8 cellular contexts compared by ENCODE assay signal in the genomic region with DNA sequence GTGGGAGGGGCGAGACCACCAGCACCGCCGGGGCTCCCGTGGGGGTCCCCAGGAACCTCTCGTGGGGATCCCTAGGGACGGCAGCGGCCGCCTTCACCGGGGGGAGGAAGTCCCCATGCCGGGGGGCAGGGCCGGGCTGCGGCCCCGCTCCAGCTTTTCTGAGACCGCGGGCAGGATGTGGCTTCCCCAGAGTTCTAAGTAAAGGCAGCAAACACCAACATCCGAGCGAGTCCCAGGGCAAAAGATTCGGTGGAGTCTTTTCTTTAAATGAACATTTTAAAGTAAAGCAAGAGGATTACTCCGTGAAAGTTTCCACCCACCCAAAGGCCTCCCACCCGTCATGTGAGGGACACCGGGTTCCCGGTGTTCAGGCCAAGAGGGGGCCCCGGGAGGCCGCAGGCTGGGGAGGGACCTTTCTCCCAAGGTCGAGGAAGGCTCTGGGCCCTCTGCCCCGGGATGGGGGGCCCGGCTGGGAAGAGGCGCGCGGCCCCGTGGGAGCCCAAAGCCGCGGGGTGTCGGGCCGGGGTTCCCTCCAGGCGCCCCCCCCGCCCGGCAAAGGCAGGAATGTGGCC. TPM values are rescaled to one million over a fixed set of nuclear protein-coding genes. Genes with fewer than 3 reads are reported as not detected.
DNase-seq lines count a peak whose midpoint lies in the region; TF ChIP-seq lines count a peak whose summit lies in the region.

No MANE protein-coding gene starts in this region.

- no peak for TF ChIP-seq CTCF in testis (IDR thresholded peaks at IDR 0.05)

- H3K27me3 ChIP-seq in ACC112 (ENCODE audit: insufficient read depth, low read length), result 0 out of 2 replicates have a peak, but pooled peaks cover 3% of the 10 kb centered on the region
- no peaks in the 10 kb centered on the region for H3K27me3 ChIP-seq in HAP-1 (ENCODE audit: low read depth)
- no peaks in the 10 kb centered on the region for H3K27me3 ChIP-seq in effector memory CD4-positive, alpha-beta T cell (replicated peaks; ENCODE audit: control insufficient read depth, insufficient read depth, low read length, poor library complexity, severe bottlenecking)
- no peaks in the 10 kb centered on the region for H3K27me3 ChIP-seq in testis

- WGBS in testis, 2 donors, result 1 to 4% methylated on average over 24 to 28 of the region's 38 CpGs

- TF ChIP-seq POLR2A in testis (IDR thresholded peaks at IDR 0.05), result no peak

- H3K27ac ChIP-seq in ACC112 (ENCODE audit: low read depth, low read length) (peak overlapping the region; percentile 26; the same call in 1 of the 2 replicates), testis (peak overlapping the region; percentile 12 to 53), caudate nucleus (ENCODE audit: low read depth, low read length) (no peak overlapping the region)
- peak overlapping the region; percentile 72 for H3K27ac ChIP-seq in effector memory CD4-positive, alpha-beta T cell (ENCODE audit: insufficient read depth, low read length, poor library complexity, severe bottlenecking)

- peak overlapping the region; percentile 89 for H2AFZ ChIP-seq in ACC112 (ENCODE audit: low read length, unreplicated experiment)

- in situ Hi-C loops in HAP-1 (cut with MboI; ENCODE audit: low sequenced_read_pairs), result no loop called here

- no peaks in the 10 kb centered on the region for H3K79me2 ChIP-seq in ACC112 (ENCODE audit: control insufficient read depth, insufficient read depth, low read length, unreplicated experiment)

- peak; percentile 27 to 57 for DNase-seq in HAP-1 (ENCODE audit: low spot score in 2 of 2)
- DNase-seq in activated CD4-positive, alpha-beta T cell treated with anti-CD3 and anti-CD28 coated beads for 24 hours (ENCODE audit: low read depth in 2 of 2), result peak; percentile 19 to 51
- DNase-seq in effector memory CD4-positive, alpha-beta T cell, result peak; percentile 38 to 53 (median 49)
- DNase-seq in myocyte (ENCODE audit: low read depth), result peak; percentile 47
- DNase-seq in testis, result peak; percentile 43
- DNase-seq in NAMALWA (ENCODE audit: low spot score), result no peak
- DNase-seq in caudate nucleus (lab: John Stamatoyannopoulos, UW), result no peak

- intact Hi-C loops in testis (cut with DNase I; ENCODE audit: low total_unique reads), result no loop called here

- H3K36me3 ChIP-seq in ACC112 (ENCODE audit: insufficient read depth, low read length) (no peaks in the 10 kb centered on the region), HAP-1 (replicated peaks) (no peaks in the 10 kb centered on the region), testis (ENCODE audit: low read depth, missing control alignments) (no peaks in the 10 kb centered on the region)
- H3K36me3 ChIP-seq in effector memory CD4-positive, alpha-beta T cell (ENCODE audit: control insufficient read depth, insufficient read depth, low read length), result no peaks in the 10 kb centered on the region

- H3K4me1 ChIP-seq in ACC112 (ENCODE audit: control insufficient read depth, insufficient read depth, low read length, unreplicated experiment) (peaks cover 6% of the 10 kb centered on the region), HAP-1 (peaks cover 7% of the 10 kb centered on the region), testis (peaks cover 9% of the 10 kb centered on the region)
- peaks cover 17% of the 10 kb centered on the region for H3K4me1 ChIP-seq in effector memory CD4-positive, alpha-beta T cell (ENCODE audit: control insufficient read depth, insufficient read depth, low read length, poor library complexity, severe bottlenecking)

- H3K9me3 ChIP-seq in HAP-1 (no peaks in the 10 kb centered on the region), testis (no peaks in the 10 kb centered on the region)
- H3K9me3 ChIP-seq in effector memory CD4-positive, alpha-beta T cell (ENCODE audit: control insufficient read depth, low read length), result no peaks in the 10 kb centered on the region

- peak overlapping the region; percentile 88 for H3K4me3 ChIP-seq in ACC112 (ENCODE audit: low read depth, low read length)
- peak overlapping the region; percentile 56 for H3K4me3 ChIP-seq in HAP-1
- H3K4me3 ChIP-seq in effector memory CD4-positive, alpha-beta T cell (ENCODE audit: insufficient read depth, low read depth, low read length, poor library complexity, severe bottlenecking), result peak overlapping the region; percentile 72
- peak overlapping the region; percentile 31 to 59 for H3K4me3 ChIP-seq in testis

RNA-seq across cellular contexts. Expression of gene RFLNB, which starts 44.1 kb away (rescaled TPM):
- total RNA-seq in myocyte (20.5 and 25.0 TPM in 2 replicates), testis (1 to 10 TPM; 4.6 to 8.4 TPM)
- polyA plus RNA-seq in myocyte (2012), result 25.9 TPM
- polyA plus RNA-seq in testis (ENCODE audit: insufficient read depth, low read depth, low replicate concordance), result 8.6 TPM

Comparison
In these comparisons a context has a peak if more than half of its experiments do, and no peak if none do; other contexts are left out.
1. DNase-seq: peak in HAP-1 (2 of 2), activated CD4-positive, alpha-beta T cell treated with anti-CD3 and anti-CD28 coated beads for 24 hours (2 of 2), effector memory CD4-positive, alpha-beta T cell (3 of 3), myocyte (single experiment) and testis (single experiment); none in NAMALWA (single experiment) and caudate nucleus (0 of 61).
2. Peak in every context shown above with its lines, with median percentiles within 50 percentile points of each other: H3K4me3 ChIP-seq.